ENCODE assay signal across 9 cellular contexts in the genomic region with DNA sequence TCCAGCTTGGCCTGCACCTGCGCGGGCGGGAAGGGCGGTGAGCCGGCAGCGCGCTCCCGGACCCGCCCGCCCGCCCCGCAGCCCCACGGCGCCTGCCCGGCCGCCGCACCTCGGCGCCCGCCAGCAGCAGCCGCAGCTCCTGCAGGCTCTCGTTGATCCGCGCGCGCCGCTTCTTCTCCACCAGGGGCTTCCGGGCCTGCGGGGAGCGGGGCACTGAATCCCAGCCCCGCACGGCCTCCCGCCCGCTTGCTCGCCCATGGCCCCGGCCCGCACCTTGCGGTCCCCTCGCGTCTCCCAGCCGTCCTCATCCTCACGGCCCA. TPM values are rescaled to one million over a fixed set of nuclear protein-coding genes. Genes with fewer than 3 reads are reported as not detected.
A peak's percentile ranks its signal among the peaks of the same experiment; 100 is the strongest.
DNase-seq lines count a peak whose midpoint lies in the region; ATAC-seq and TF ChIP-seq lines count a peak whose summit lies in the region.
"Had no signal": no experiment of that assay in that cellular context is flagged by ENCODE, and none has a peak within 500 bp of the region (broad histone marks: within the 10 kb centered on the region; RNA-seq: fewer than 3 reads in every experiment).

No MANE protein-coding gene starts in this region.

- no peaks in the 10 kb centered on the region for H3K9me3 ChIP-seq in mammary epithelial cell (replicated peaks; ENCODE audit: insufficient read depth, low read length)
- H3K9me3 ChIP-seq in mesodermal cell (ENCODE audit: control insufficient read depth, low read length): peaks cover 3% of the 10 kb centered on the region

- no peak overlapping the region for H3K9ac ChIP-seq in mammary epithelial cell (ENCODE audit: insufficient read depth, low read length)

- peak overlapping the region; percentile 92 for H2AFZ ChIP-seq in mammary epithelial cell (ENCODE audit: low read depth, low read length)

- H3K27ac Mint-ChIP-seq in activated T-cell treated with anti-CD3 and anti-CD28 coated beads, Interleukin-2, amount 50 U/mL, for 24 hours: no peak overlapping the region

- peaks cover 1% of the 10 kb centered on the region for H3K36me3 ChIP-seq in mammary epithelial cell (ENCODE audit: insufficient read depth, low read length)
- H3K36me3 ChIP-seq in mesodermal cell (ENCODE audit: control insufficient read depth, insufficient read depth, low read length): no peaks in the 10 kb centered on the region

- BruUV-seq in mammary epithelial cell (replicated peaks; lab: Mats Ljungman, UMichigan): no TSS peak

- H3K4me3 Mint-ChIP-seq in activated T-cell treated with anti-CD3 and anti-CD28 coated beads, Interleukin-2, amount 50 U/mL, for 24 hours: no peak overlapping the region

- 3% methylated on average over 6 of the region's 42 CpGs for WGBS in mammary epithelial cell (ENCODE audit: low coverage, missing lambda C conversion rate)
- 0 to 1% methylated on average over 25 to 37 of the region's 42 CpGs for WGBS in mesodermal cell (ENCODE audit: insufficient coverage in 2 of 2), 2 experiments

- H4K20me1 ChIP-seq in mammary epithelial cell (ENCODE audit: insufficient read depth, low read length): no peaks in the 10 kb centered on the region

- peaks cover 7% of the 10 kb centered on the region for H3K36me3 Mint-ChIP-seq in activated T-cell treated with anti-CD3 and anti-CD28 coated beads, Interleukin-2, amount 50 U/mL, for 24 hours (ENCODE audit: low read depth)
- H3K36me3 Mint-ChIP-seq: activated naive CD4-positive, alpha-beta T cell treated with anti-CD3 and anti-CD28 coated beads, Interleukin-2, amount 50 U/mL, for 24 hours had no signal

- peaks cover 11% of the 10 kb centered on the region for H3K4me1 ChIP-seq in mammary epithelial cell (ENCODE audit: insufficient read depth, low read length)
- peaks cover 3% of the 10 kb centered on the region for H3K4me1 ChIP-seq in mesodermal cell (ENCODE audit: control insufficient read depth, insufficient read depth, low read length, poor library complexity, severe bottlenecking)

- H3K4me2 ChIP-seq in mammary epithelial cell (ENCODE audit: insufficient read depth, low read depth, low read length): peak overlapping the region; percentile 99

- peaks cover 2% of the 10 kb centered on the region for H3K27me3 ChIP-seq in mammary epithelial cell (ENCODE audit: insufficient read depth, low read length)

- H3K27ac ChIP-seq in mammary epithelial cell (ENCODE audit: insufficient read depth, low read depth, low read length): no peak overlapping the region
- no peak overlapping the region for H3K27ac ChIP-seq in mesodermal cell (ENCODE audit: low read depth, low read length, severe bottlenecking)

- dilution Hi-C loops in mammary epithelial cell (cut with HindIII; ENCODE audit: low sequenced_read_pairs): no loop called here

- ATAC-seq in HG03558 (IDR thresholded peaks at IDR 0.05; ENCODE audit: extremely low read depth, unreplicated experiment): peak; percentile 7

- H3K4me1 Mint-ChIP-seq in activated T-cell treated with anti-CD3 and anti-CD28 coated beads, Interleukin-2, amount 50 U/mL, for 24 hours (ENCODE audit: low read depth): peaks cover 9% of the 10 kb centered on the region

- intact Hi-C loops in mammary epithelial cell (cut with micrococcal nuclease): no loop called here

- H3K9me3 Mint-ChIP-seq in activated T-cell treated with anti-CD3 and anti-CD28 coated beads, Interleukin-2, amount 50 U/mL, for 24 hours: no peaks in the 10 kb centered on the region
- H3K9me3 Mint-ChIP-seq: activated naive CD4-positive, alpha-beta T cell treated with anti-CD3 and anti-CD28 coated beads, Interleukin-2, amount 50 U/mL, for 24 hours had no signal

- CTCF ChIA-PET in mammary epithelial cell (lab: Charles Lee; ENCODE audit: low non-redundant PET): no interaction called here

- DNase-seq in NOMO-1 treated with DMSO at 0.1 percent for 48 hours (lab: John Stamatoyannopoulos, UW; ENCODE audit: unreplicated experiment) (peak; percentile 29), NOMO-1 treated with dmso at 0.1 percent for 144 hours (lab: John Stamatoyannopoulos, UW; ENCODE audit: unreplicated experiment) (no peak), mammary epithelial cell (no peak), COLO829 (ENCODE audit: low spot score) (no peak), HuH-7 (ENCODE audit: low spot score) (no peak)
- DNase-seq in activated T-cell treated with anti-CD3 and anti-CD28 coated beads, Interleukin-2, amount 50 U/mL, for 24 hours: no peak

- TF ChIP-seq CTCF in mammary epithelial cell (conservative IDR thresholded peaks at IDR 0.05 in 1 of 2, IDR thresholded peaks at IDR 0.05 in 1 of 2; ENCODE audit: extremely low read depth in 1 of 2, insufficient read depth in 1 of 2, low read depth in 1 of 2, low read length in 2 of 2): no peak

- in situ Hi-C loops in mammary epithelial cell (cut with MboI; ENCODE audit: low sequenced_read_pairs in 2 of 2): no loop called here

- no peaks in the 10 kb centered on the region for H3K79me2 ChIP-seq in mammary epithelial cell (ENCODE audit: insufficient read depth, low read length)

- H3K27me3 Mint-ChIP-seq in activated T-cell treated with anti-CD3 and anti-CD28 coated beads, Interleukin-2, amount 50 U/mL, for 24 hours: peaks cover 40% of the 10 kb centered on the region

- peak overlapping the region in 2 of 3 experiments; percentile 59 to 73 for H3K4me3 ChIP-seq in mammary epithelial cell (replicated peaks in 1 of 3; ENCODE audit: insufficient read depth in 1 of 3, low read depth in 2 of 3, low read length in 3 of 3)
- peak overlapping the region; percentile 40 for H3K4me3 ChIP-seq in mesodermal cell (ENCODE audit: extremely low read depth, insufficient read depth, low read length, poor library complexity, severe bottlenecking)

RNA-seq across cellular contexts. Expression of a gene that starts 0.3 kb away (rescaled TPM):
- total RNA-seq in mammary epithelial cell: 1 to 10 TPM; 1.2 to 5.0 TPM
- 2.1 TPM for polyA plus RNA-seq in mammary epithelial cell
- polyA minus RNA-seq in mammary epithelial cell: not detected
- polyA plus RNA-seq in mesodermal cell (2013, experiment 1 of 2): 12.4 TPM
- 10.9 TPM for polyA plus RNA-seq in mesodermal cell (2013, experiment 2 of 2)

RNA-seq across cellular contexts. Expression of a gene that starts 36.0 kb away (rescaled TPM):
- 10 to 100 TPM; 16.7 to 52.7 TPM for total RNA-seq in mammary epithelial cell
- 34.1 TPM for polyA plus RNA-seq in mammary epithelial cell
- 41.5 TPM for polyA minus RNA-seq in mammary epithelial cell
- 30.6 TPM for polyA plus RNA-seq in mesodermal cell (2013, experiment 1 of 2)
- 32.2 TPM for polyA plus RNA-seq in mesodermal cell (2013, experiment 2 of 2)

RNA-seq across cellular contexts. Expression of a gene that starts 48.9 kb away (rescaled TPM):
- 1 to 10 TPM; 6.3 to 7.8 TPM for total RNA-seq in mammary epithelial cell
- 2.1 TPM for polyA plus RNA-seq in mammary epithelial cell
- 11.2 TPM for polyA minus RNA-seq in mammary epithelial cell
- polyA plus RNA-seq in mesodermal cell (2013, experiment 1 of 2): 2.6 TPM
- 3.0 TPM for polyA plus RNA-seq in mesodermal cell (2013, experiment 2 of 2)
